In genomic region chr6:9373308-9373707, GRCh38 we compare ENCODE assay signal across 28 cellular contexts.
"Had no signal": no experiment of that assay in that cellular context is flagged by ENCODE, and none has a peak within 500 bp of the region (broad histone marks: within the 10 kb centered on the region; RNA-seq: fewer than 3 reads in every experiment).

No MANE protein-coding gene starts in this region.

- H3K4me1 ChIP-seq: stomach, suprapubic skin, testis, thyroid gland, tibial artery, tibial nerve, transverse colon, upper lobe of left lung, upper lobe of right lung, uterus, vagina had no signal

- H3K27me3 Mint-ChIP-seq: stimulated activated memory B cell treated with anti-CD40 and anti-IgM and Interleukin-4, amounts not matched to agents 10 μg/mL and 1 μg/mL and 100 μg/mL, for 72 hours; stimulated activated naive B cell treated with anti-CD40 and anti-IgM and Interleukin-4, amounts not matched to agents 10 μg/mL and 1 μg/mL and 100 μg/mL, for 72 hours; stimulated activated naive CD8-positive, alpha-beta T cell treated with anti-CD3 and anti-CD28 coated beads, Interleukin-15, amount 100 ng/mL, for 72 hours; stimulated activated naive CD8-positive, alpha-beta T cell treated with anti-CD3 and anti-CD28 coated beads, Interleukin-15, Interleukin-2, amounts not matched to agents 100 ng/mL and 50 ng/mL, for 24 hours had no signal

- FAIRE-seq: urothelium cell line had no signal

- H3K9me3 Mint-ChIP-seq: stimulated activated naive B cell treated with anti-CD40 and anti-IgM and Interleukin-4, amounts not matched to agents 10 μg/mL and 1 μg/mL and 100 μg/mL, for 72 hours; stimulated activated naive CD8-positive, alpha-beta T cell treated with anti-CD3 and anti-CD28 coated beads, Interleukin-15, Interleukin-2, amounts not matched to agents 100 ng/mL and 50 ng/mL, for 24 hours had no signal

- H3K27me3 ChIP-seq: stomach, suprapubic skin, testis, thyroid gland, tibial artery, tibial nerve, transverse colon, upper lobe of left lung, upper lobe of right lung, uterus, vagina had no signal

- H3K4me3 Mint-ChIP-seq: stimulated activated effector memory CD8-positive, alpha-beta T cell treated with anti-CD3 and anti-CD28 coated beads, Interleukin-12 subunit alpha, Interleukin-12 subunit beta, amount 100 ng/mL, for 72 hours; stimulated activated memory B cell treated with anti-CD40 and anti-IgM and Interleukin-4, amounts not matched to agents 10 μg/mL and 1 μg/mL and 100 μg/mL, for 72 hours; stimulated activated naive B cell treated with anti-CD40 and anti-IgM and Interleukin-4, amounts not matched to agents 10 μg/mL and 1 μg/mL and 100 μg/mL, for 72 hours; stimulated activated naive CD8-positive, alpha-beta T cell treated with anti-CD3 and anti-CD28 coated beads, Interleukin-15, amount 100 ng/mL, for 72 hours; stimulated activated naive CD8-positive, alpha-beta T cell treated with anti-CD3 and anti-CD28 coated beads, Interleukin-15, Interleukin-2, amounts not matched to agents 100 ng/mL and 50 ng/mL, for 24 hours had no signal

- H3K9me3 ChIP-seq: stomach, suprapubic skin, testis, thoracic aorta, thyroid gland, tibial artery, tibial nerve, transverse colon, upper lobe of left lung, upper lobe of right lung, uterus, vagina had no signal

- H3K4me1 Mint-ChIP-seq: stimulated activated effector memory CD8-positive, alpha-beta T cell treated with anti-CD3 and anti-CD28 coated beads, Interleukin-12 subunit alpha, Interleukin-12 subunit beta, amount 100 ng/mL, for 72 hours; stimulated activated memory B cell treated with anti-CD40 and anti-IgM and Interleukin-4, amounts not matched to agents 10 μg/mL and 1 μg/mL and 100 μg/mL, for 72 hours; stimulated activated naive B cell treated with anti-CD40 and anti-IgM and Interleukin-4, amounts not matched to agents 10 μg/mL and 1 μg/mL and 100 μg/mL, for 72 hours; stimulated activated naive CD8-positive, alpha-beta T cell treated with anti-CD3 and anti-CD28 coated beads, Interleukin-15, amount 100 ng/mL, for 72 hours had no signal

- H3K27ac ChIP-seq: stomach, suprapubic skin, testis, thoracic aorta, thyroid gland, tibial artery, tibial nerve, transverse colon, upper lobe of left lung, upper lobe of right lung, uterus, vagina had no signal

- DNase-seq: stimulated activated CD4-positive, alpha-beta T cell treated with anti-CD3 and anti-CD28 coated beads, Interleukin-2, amount 100 ng/mL, for 48 hours; stimulated activated CD4-positive, alpha-beta T cell treated with anti-CD3 and anti-CD28 coated beads, Interleukin-4, amount 100 ng/mL, for 1 hour; stimulated activated CD4-positive, alpha-beta T cell treated with anti-CD3 and anti-CD28 coated beads, Interleukin-4, amount 100 ng/mL, for 24 hours; stimulated activated CD4-positive, alpha-beta T cell treated with anti-CD3 and anti-CD28 coated beads, Interleukin-4, amount 100 ng/mL, for 4 hours; stimulated activated CD8-positive, alpha-beta memory T cell treated with anti-CD3 and anti-CD28 coated beads, Interleukin-4, amount 100 ng/mL, for 48 hours; stimulated activated naive B cell treated with anti-CD40 and anti-IgM and Interleukin-4, amounts not matched to agents 10 μg/mL and 1 μg/mL and 100 μg/mL, for 72 hours; stimulated activated naive CD4-positive, alpha-beta T cell; stimulated activated naive CD4-positive, alpha-beta T cell treated with Interleukin-2 at 50 U/mL for 16 hours; stimulated activated naive CD8-positive, alpha-beta T cell treated with anti-CD3 and anti-CD28 coated beads, Interleukin-15, amount 100 ng/mL, for 72 hours; stimulated activated naive CD8-positive, alpha-beta T cell treated with anti-CD3 and anti-CD28 coated beads, Interleukin-15, Interleukin-2, amounts not matched to agents 100 U/mL and 50 U/mL, for 24 hours; stomach; substantia nigra; testis; thyroid gland; tibial artery; transverse colon; trophoblast cell; upper lobe of left lung; upper lobe of right lung; uterus had no signal

- H3K4me3 ChIP-seq: stomach, suprapubic skin, testis, thoracic aorta, thyroid gland, tibial artery, tibial nerve, transverse colon, upper lobe of left lung, upper lobe of right lung, uterus, vagina had no signal

- H3K36me3 Mint-ChIP-seq: stimulated activated effector memory CD8-positive, alpha-beta T cell treated with anti-CD3 and anti-CD28 coated beads, Interleukin-12 subunit alpha, Interleukin-12 subunit beta, amount 100 ng/mL, for 72 hours; stimulated activated memory B cell treated with anti-CD40 and anti-IgM and Interleukin-4, amounts not matched to agents 10 μg/mL and 1 μg/mL and 100 μg/mL, for 72 hours; stimulated activated naive B cell treated with anti-CD40 and anti-IgM and Interleukin-4, amounts not matched to agents 10 μg/mL and 1 μg/mL and 100 μg/mL, for 72 hours had no signal

- ATAC-seq: stimulated activated effector memory CD8-positive, alpha-beta T cell treated with anti-CD3 and anti-CD28 coated beads, Interleukin-12 subunit alpha, Interleukin-12 subunit beta, amount 100 ng/mL, for 72 hours; stimulated activated memory B cell treated with anti-CD40 and anti-IgM and Interleukin-4, amounts not matched to agents 10 μg/mL and 1 μg/mL and 100 μg/mL, for 72 hours; stimulated activated naive B cell treated with anti-CD40 and anti-IgM and Interleukin-4, amounts not matched to agents 10 μg/mL and 1 μg/mL and 100 μg/mL, for 72 hours; stimulated activated naive CD8-positive, alpha-beta T cell treated with anti-CD3 and anti-CD28 coated beads, Interleukin-15, amount 100 ng/mL, for 72 hours; stimulated activated naive CD8-positive, alpha-beta T cell treated with anti-CD3 and anti-CD28 coated beads, Interleukin-15, Interleukin-2, amounts not matched to agents 100 U/mL and 50 U/mL, for 24 hours; upper lobe of right lung had no signal

- H3K27ac Mint-ChIP-seq: stimulated activated effector memory CD8-positive, alpha-beta T cell treated with anti-CD3 and anti-CD28 coated beads, Interleukin-12 subunit alpha, Interleukin-12 subunit beta, amount 100 ng/mL, for 72 hours; stimulated activated memory B cell treated with anti-CD40 and anti-IgM and Interleukin-4, amounts not matched to agents 10 μg/mL and 1 μg/mL and 100 μg/mL, for 72 hours; stimulated activated naive B cell treated with anti-CD40 and anti-IgM and Interleukin-4, amounts not matched to agents 10 μg/mL and 1 μg/mL and 100 μg/mL, for 72 hours; stimulated activated naive CD8-positive, alpha-beta T cell treated with anti-CD3 and anti-CD28 coated beads, Interleukin-15, amount 100 ng/mL, for 72 hours; stimulated activated naive CD8-positive, alpha-beta T cell treated with anti-CD3 and anti-CD28 coated beads, Interleukin-15, Interleukin-2, amounts not matched to agents 100 ng/mL and 50 ng/mL, for 24 hours had no signal

- H3K36me3 ChIP-seq: stomach, suprapubic skin, thoracic aorta, thyroid gland, tibial artery, tibial nerve, transverse colon, upper lobe of left lung, upper lobe of right lung, uterus, vagina had no signal
